9 cellular contexts compared by ENCODE assay signal in genomic region chr22:35837328-35837727, GRCh38.
DNase-seq lines count a peak whose midpoint lies in the region; ATAC-seq, FAIRE-seq and TF ChIP-seq lines count a peak whose summit lies in the region.
"Had no signal": no experiment of that assay in that cellular context is flagged by ENCODE, and none has a peak within 500 bp of the region (broad histone marks: within the 10 kb centered on the region; RNA-seq: fewer than 3 reads in every experiment).

No MANE protein-coding gene starts in this region.

- no peaks in the 10 kb centered on the region for H3K27me3 ChIP-seq in SK-N-SH (ENCODE audit: insufficient read depth)
- H3K27me3 ChIP-seq in brain microvascular endothelial cell (replicated peaks) = no peaks in the 10 kb centered on the region
- no peaks in the 10 kb centered on the region for H3K27me3 ChIP-seq in iPS-20b (ENCODE audit: insufficient read depth, low read length)

- H3K4me2 ChIP-seq in SK-N-SH = peak overlapping the region; percentile 80

- no peaks in the 10 kb centered on the region for H3K9me3 ChIP-seq in SK-N-SH
- H3K9me3 ChIP-seq in iPS-20b (ENCODE audit: insufficient read depth, low read depth, low read length) = no peaks in the 10 kb centered on the region
- no peaks in the 10 kb centered on the region for H3K9me3 ChIP-seq in mucosa of descending colon

- intact Hi-C loops in mucosa of descending colon (cut with DNase I, micrococcal nuclease) = no loop called here

- peaks cover 35% of the 10 kb centered on the region for H4K20me1 ChIP-seq in SK-N-SH (ENCODE audit: insufficient read depth)

- ATAC-seq in SK-N-SH treated with all-trans-retinoic acid at 6 μM for 48 hours (no peak), mucosa of descending colon (no peak)

- H3K9me2 ChIP-seq in SK-N-SH = no peaks in the 10 kb centered on the region

- TF ChIP-seq CTCF in SK-N-SH (IDR thresholded peaks at IDR 0.05) = no peak
- TF ChIP-seq CTCF in brain microvascular endothelial cell (IDR thresholded peaks at IDR 0.05; ENCODE audit: low read depth, low read length, missing control alignments) = no peak
- no peak for TF ChIP-seq CTCF in mucosa of descending colon (IDR thresholded peaks at IDR 0.05)

- in situ Hi-C loops in brain microvascular endothelial cell (cut with HindIII; ENCODE audit: low pct_ligation_motif_present, low sequenced_read_pairs) = no loop called here

- FAIRE-seq in urothelium cell line (lab: Jason Lieb, UNC) = peak; percentile 50

- H3K79me2 ChIP-seq in SK-N-SH (ENCODE audit: insufficient read depth) = peaks cover 87% of the 10 kb centered on the region

- WGBS in SK-N-SH (ENCODE audit: low lambda C conversion rate) = 83% methylated on average over 4 of the region's 4 CpGs

- peaks cover 0 to 7% of the 10 kb centered on the region in 2 experiments for H3K36me3 ChIP-seq in SK-N-SH (replicated peaks in 1 of 2; ENCODE audit: control insufficient read depth in 1 of 2, insufficient read depth in 2 of 2, low read length in 1 of 2)
- no peaks in the 10 kb centered on the region for H3K36me3 ChIP-seq in brain microvascular endothelial cell (replicated peaks)
- no peaks in the 10 kb centered on the region for H3K36me3 ChIP-seq in iPS-20b (ENCODE audit: insufficient read depth, low read depth, low read length)
- H3K36me3 ChIP-seq in mucosa of descending colon (ENCODE audit: low read depth) = no peaks in the 10 kb centered on the region

- H3K4me3 ChIP-seq in SK-N-SH (ENCODE audit: low read depth in 2 of 2, low read length in 1 of 2) (peak overlapping the region; percentile 48 to 61; a peak in 3 of 4 replicates), brain microvascular endothelial cell (ENCODE audit: low read depth, low read length) (peak overlapping the region; percentile 9), iPS-20b (ENCODE audit: low read length) (peak overlapping the region; percentile 76; the same call in 1 of the 2 replicates), mucosa of descending colon (no peak overlapping the region)

- H3K4me1 ChIP-seq in SK-N-SH (ENCODE audit: control insufficient read depth in 1 of 2, insufficient read depth in 2 of 2, low read depth in 1 of 2, low read length in 1 of 2) (peaks cover 19 to 53% of the 10 kb centered on the region in 2 experiments), iPS-20b (ENCODE audit: insufficient read depth, low read length) (peaks cover 50% of the 10 kb centered on the region), mucosa of descending colon (ENCODE audit: low read depth) (peaks cover 13% of the 10 kb centered on the region)

- H3K27ac ChIP-seq in SK-N-SH (ENCODE audit: low read depth in 2 of 2, low read length in 1 of 2) (peak overlapping the region; percentile 94 to 97; a peak in 3 of 4 replicates), brain microvascular endothelial cell (no peak overlapping the region), iPS-20b (ENCODE audit: low read length) (peak overlapping the region; percentile 86)

- H3F3A ChIP-seq in SK-N-SH (replicated peaks; ENCODE audit: insufficient read depth) = peaks cover 30% of the 10 kb centered on the region

- H2AFZ ChIP-seq in SK-N-SH (ENCODE audit: low read depth) = no peak overlapping the region

- TF ChIP-seq RAD21 in SK-N-SH (IDR thresholded peaks at IDR 0.05; ENCODE audit: low read length) = no peak

- DNase-seq in SK-N-SH (no peak), brain microvascular endothelial cell (no peak), urothelium cell line (ENCODE audit: low spot score) (no peak), mucosa of descending colon (no peak), RPMI8226 (no peak), islet precursor cell (no peak)
- DNase-seq: activated CD4-positive, alpha-beta T cell treated with anti-CD3 and anti-CD28 coated beads, Interleukin-2, amount 50 U/mL, for 48 hours had no signal

- TF ChIP-seq EP300 in SK-N-SH (IDR thresholded peaks at IDR 0.05; ENCODE audit: borderline replicate concordance in 1 of 2, low read depth in 1 of 2, low read length in 1 of 2) = no peak

- H3K9ac ChIP-seq in SK-N-SH = peak overlapping the region; percentile 78; the same call in 1 of the 2 replicates
- H3K9ac ChIP-seq in iPS-20b (ENCODE audit: low read depth, low read length) = peak overlapping the region; percentile 89; the same call in 1 of the 2 replicates

- CTCF ChIA-PET in SK-N-SH (lab: Yijun Ruan, JAX) = interaction anchor here (1.4 to 1.8 kb wide), 4 partner anchors 15 to 229 kb away, joined by 3 to 8 read pairs (median 6); no protein-coding TSS in a partner anchor

- POLR2A ChIA-PET in SK-N-SH (lab: Yijun Ruan, JAX) = interaction anchor here (0.5 kb wide), 1 partner anchor 228 kb away, joined by 3 read pairs; no protein-coding TSS in a partner anchor

TF ChIP-seq in SK-N-SH, 30 proteins besides CTCF, POLR2A, EP300 and RAD21 (continues in another document):
- TF ChIP-seq MAX (IDR thresholded peaks at IDR 0.05; ENCODE audit: low read depth) = no peak
- no peak for TF ChIP-seq SMC3 (IDR thresholded peaks at IDR 0.05; ENCODE audit: low read depth, low read length)
- no peak for TF ChIP-seq MEF2A (IDR thresholded peaks at IDR 0.05; ENCODE audit: borderline replicate concordance, low read depth)
- no peak for TF ChIP-seq TAF1 (IDR thresholded peaks at IDR 0.05; ENCODE audit: borderline replicate concordance, low read depth, low read length)
- no peak for TF ChIP-seq FOXM1 (IDR thresholded peaks at IDR 0.05; ENCODE audit: low read depth)
- TF ChIP-seq TEAD4 (IDR thresholded peaks at IDR 0.05; ENCODE audit: borderline replicate concordance, insufficient read depth) = no peak
- no peak for TF ChIP-seq USF2 (IDR thresholded peaks at IDR 0.05; ENCODE audit: borderline replicate concordance, low read depth, low read length)
- TF ChIP-seq POLR2AphosphoS5 (IDR thresholded peaks at IDR 0.05; ENCODE audit: low read depth, low read length) = no peak
- no peak for TF ChIP-seq RXRA (IDR thresholded peaks at IDR 0.05; ENCODE audit: borderline replicate concordance, low read depth)
- TF ChIP-seq GATA2 (CRISPR knock-in tag; IDR thresholded peaks at IDR 0.05) = no peak; the same call in 1 of the 2 replicates
- TF ChIP-seq FOXJ3 (CRISPR knock-in tag; IDR thresholded peaks at IDR 0.05) = no peak

TF ChIP-seq in SK-N-SH treated with all-trans-retinoic acid at 6 μM for 48 hours, 23 proteins besides CTCF, POLR2A, EP300 and RAD21 (continues in another document):
- no peak for TF ChIP-seq ISL1 (CRISPR knock-in tag; IDR thresholded peaks at IDR 0.05)
- TF ChIP-seq RARB (CRISPR knock-in tag; IDR thresholded peaks at IDR 0.05) = no peak
- TF ChIP-seq PATZ1 (CRISPR knock-in tag; IDR thresholded peaks at IDR 0.05; ENCODE audit: borderline replicate concordance) = no peak
- no peak for TF ChIP-seq GLIS3 (CRISPR knock-in tag; IDR thresholded peaks at IDR 0.05)
- TF ChIP-seq CSRNP3 (CRISPR knock-in tag; IDR thresholded peaks at IDR 0.05) = no peak
- TF ChIP-seq ARNTL (CRISPR knock-in tag; IDR thresholded peaks at IDR 0.05; ENCODE audit: borderline replicate concordance, low read depth) = no peak
- no peak for TF ChIP-seq SNAI2 (CRISPR knock-in tag; IDR thresholded peaks at IDR 0.05)
- TF ChIP-seq ZNF565 (CRISPR knock-in tag; conservative IDR thresholded peaks at IDR 0.05; ENCODE audit: low read depth) = no peak
- TF ChIP-seq ESRRG (CRISPR knock-in tag; IDR thresholded peaks at IDR 0.05) = no peak
- no peak for TF ChIP-seq ZFP30 (CRISPR knock-in tag; IDR thresholded peaks at IDR 0.05)
- no peak for TF ChIP-seq BACH2 (CRISPR knock-in tag; IDR thresholded peaks at IDR 0.05; ENCODE audit: borderline replicate concordance)
- no peak for TF ChIP-seq CREB5 (CRISPR knock-in tag; IDR thresholded peaks at IDR 0.05; ENCODE audit: low read depth)
- TF ChIP-seq ZNF8 (CRISPR knock-in tag; IDR thresholded peaks at IDR 0.05) = no peak
